1 cellular context compared by ENCODE assay signal in the genomic region with DNA sequence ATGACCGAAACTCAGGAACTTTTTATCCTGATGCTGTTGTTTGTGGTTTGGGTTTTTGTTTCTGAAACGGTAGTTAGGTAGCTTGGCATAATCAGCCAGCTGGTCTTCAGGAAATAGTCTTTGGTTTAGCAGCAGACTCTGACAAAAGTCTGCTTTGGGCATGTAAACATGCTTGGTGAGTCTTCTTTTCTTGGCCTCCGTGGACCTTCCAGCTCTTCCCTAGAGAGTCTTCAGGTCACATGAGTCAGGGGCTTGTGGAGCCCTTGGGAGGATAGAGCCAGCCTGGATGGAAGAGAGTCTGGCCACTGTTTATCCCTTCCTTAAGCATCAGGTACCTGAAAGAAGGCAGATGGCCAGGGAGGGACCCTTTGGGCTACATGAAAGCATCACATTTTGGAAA.
TF ChIP-seq lines count a peak whose summit lies in the region.

No MANE protein-coding gene starts in this region.

TF ChIP-seq in IMR-90, 13 proteins besides CTCF, POLR2A, EP300 and RAD21 (continued from another document):
- TF ChIP-seq RFX5 (IDR thresholded peaks at IDR 0.05; ENCODE audit: low read depth, low read length) = no peak
- TF ChIP-seq, protein P1, sequence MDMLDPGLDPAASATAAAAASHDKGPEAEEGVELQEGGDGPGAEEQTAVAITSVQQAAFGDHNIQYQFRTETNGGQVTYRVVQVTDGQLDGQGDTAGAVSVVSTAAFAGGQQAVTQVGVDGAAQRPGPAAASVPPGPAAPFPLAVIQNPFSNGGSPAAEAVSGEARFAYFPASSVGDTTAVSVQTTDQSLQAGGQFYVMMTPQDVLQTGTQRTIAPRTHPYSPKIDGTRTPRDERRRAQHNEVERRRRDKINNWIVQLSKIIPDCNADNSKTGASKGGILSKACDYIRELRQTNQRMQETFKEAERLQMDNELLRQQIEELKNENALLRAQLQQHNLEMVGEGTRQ (IDR thresholded peaks at IDR 0.05; ENCODE audit: low read depth, low read length) = no peak
- no peak for TF ChIP-seq MAFK (IDR thresholded peaks at IDR 0.05; ENCODE audit: low read depth, low read length)
- TF ChIP-seq RCOR1 (IDR thresholded peaks at IDR 0.05; ENCODE audit: insufficient replicate concordance, low read length) = no peak
- no peak for TF ChIP-seq MXI1 (IDR thresholded peaks at IDR 0.05; ENCODE audit: borderline replicate concordance, low read depth, low read length)
- TF ChIP-seq, protein P2, sequence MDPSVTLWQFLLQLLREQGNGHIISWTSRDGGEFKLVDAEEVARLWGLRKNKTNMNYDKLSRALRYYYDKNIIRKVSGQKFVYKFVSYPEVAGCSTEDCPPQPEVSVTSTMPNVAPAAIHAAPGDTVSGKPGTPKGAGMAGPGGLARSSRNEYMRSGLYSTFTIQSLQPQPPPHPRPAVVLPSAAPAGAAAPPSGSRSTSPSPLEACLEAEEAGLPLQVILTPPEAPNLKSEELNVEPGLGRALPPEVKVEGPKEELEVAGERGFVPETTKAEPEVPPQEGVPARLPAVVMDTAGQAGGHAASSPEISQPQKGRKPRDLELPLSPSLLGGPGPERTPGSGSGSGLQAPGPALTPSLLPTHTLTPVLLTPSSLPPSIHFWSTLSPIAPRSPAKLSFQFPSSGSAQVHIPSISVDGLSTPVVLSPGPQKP (IDR thresholded peaks at IDR 0.05; ENCODE audit: borderline replicate concordance, low read depth, low read length) = no peak
